In the genomic region with DNA sequence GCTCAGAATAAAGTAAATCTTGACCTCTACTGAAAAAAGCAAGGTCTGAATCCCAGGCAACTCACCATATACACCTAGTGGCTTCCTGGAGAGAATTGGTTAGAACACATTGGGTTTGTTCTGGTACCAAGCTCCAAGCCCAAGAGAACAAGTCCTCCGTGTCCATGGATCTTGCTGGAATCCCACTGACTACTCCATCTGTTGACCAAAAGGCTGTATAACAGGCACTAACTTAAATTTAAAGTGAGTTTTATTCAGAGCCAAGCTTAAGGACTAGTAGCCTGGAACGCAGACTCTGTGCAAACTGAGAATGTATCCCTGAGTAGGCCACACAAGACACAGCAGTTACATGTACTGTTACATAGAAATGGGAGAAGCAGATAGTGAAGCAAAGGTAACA, we compare ENCODE assay signal across 1 cellular context.
TF ChIP-seq lines count a peak whose summit lies in the region.

No MANE protein-coding gene starts in this region.

TF ChIP-seq in H1, 55 proteins besides CTCF, POLR2A, EP300 and RAD21 (continued from another document):
- TF ChIP-seq RBBP5 (IDR thresholded peaks at IDR 0.05; ENCODE audit: borderline replicate concordance, low read depth, low read length): no peak
- TF ChIP-seq TAF1 (IDR thresholded peaks at IDR 0.05; ENCODE audit: low read depth, low read length): no peak
- TF ChIP-seq CREB1 (IDR thresholded peaks at IDR 0.05): no peak
- no peak for TF ChIP-seq EGR1 (IDR thresholded peaks at IDR 0.05; ENCODE audit: borderline replicate concordance, low read depth, low read length)
- TF ChIP-seq RFX5 (IDR thresholded peaks at IDR 0.05; ENCODE audit: borderline replicate concordance, low read depth, low read length): no peak
- TF ChIP-seq ZNF274 (IDR thresholded peaks at IDR 0.05; ENCODE audit: borderline replicate concordance, extremely low read depth, low read length): no peak
- TF ChIP-seq SP2 (IDR thresholded peaks at IDR 0.05; ENCODE audit: low read length): no peak
- TF ChIP-seq CHD7 (IDR thresholded peaks at IDR 0.05; ENCODE audit: insufficient replicate concordance, low read length): no peak
- no peak for TF ChIP-seq MAFK (IDR thresholded peaks at IDR 0.05; ENCODE audit: low read depth, low read length)
- no peak for TF ChIP-seq SRF (IDR thresholded peaks at IDR 0.05; ENCODE audit: low read depth, low read length)
- no peak for TF ChIP-seq NRF1 (IDR thresholded peaks at IDR 0.05; ENCODE audit: low read depth, low read length)
TF ChIP-seq in H1: peak in this region for 0.
